ENCODE assay signal across 15 cellular contexts in genomic region chr3:37969601-37970100, GRCh38. TPM values are rescaled to one million over a fixed set of nuclear protein-coding genes. Genes with fewer than 3 reads are reported as not detected.
DNase-seq lines count a peak whose midpoint lies in the region; ATAC-seq and TF ChIP-seq lines count a peak whose summit lies in the region.
"Had no signal": no experiment of that assay in that cellular context is flagged by ENCODE, and none has a peak within 500 bp of the region (broad histone marks: within the 10 kb centered on the region; RNA-seq: fewer than 3 reads in every experiment).

No MANE protein-coding gene starts in this region.

- H2BK20ac ChIP-seq in H9 (ENCODE audit: low read depth, low read length, poor library complexity, severe bottlenecking) = no peak overlapping the region

- H3K4me1 Mint-ChIP-seq in H9 = peaks cover 12 to 21% of the 10 kb centered on the region in 2 experiments

- no peaks in the 10 kb centered on the region for H3K27me3 ChIP-seq in H9 (ENCODE audit: insufficient read depth, low read length)
- H3K27me3 ChIP-seq in spleen (replicated peaks in 1 of 7) = no peaks in the 10 kb centered on the region
- H3K27me3 ChIP-seq: gastroesophageal sphincter had no signal

- no peak overlapping the region for H3K9ac ChIP-seq in H9 (ENCODE audit: extremely low read depth, insufficient read length, low read length)
- H3K9ac ChIP-seq: parathyroid adenoma had no signal

- no peak overlapping the region for H3K4me3 Mint-ChIP-seq in H9
- H3K4me3 Mint-ChIP-seq: activated naive CD4-positive, alpha-beta T cell treated with anti-CD3 and anti-CD28 coated beads, Interleukin-2, amount 50 U/mL, for 24 hours had no signal

- H3K79me2 ChIP-seq in H9 (ENCODE audit: insufficient read depth, low read length) = no peaks in the 10 kb centered on the region

- intact Hi-C loops in left colon (cut with DNase I, micrococcal nuclease) (no loop called here), spleen (cut with DNase I; ENCODE audit: low total_unique reads) (loop anchor here (5.0 kb wide), 1 partner anchor 112 kb away; no protein-coding TSS in a partner anchor)

- H3K23ac ChIP-seq in H9 (ENCODE audit: insufficient read length, low read depth, low read length) = no peak overlapping the region

- no peak overlapping the region for H4K5ac ChIP-seq in H9 (ENCODE audit: insufficient read length, low read depth, low read length)

- 0 out of 2 replicates have a peak overlapping the region, but pooled peaks have one; percentile 26 for H2BK15ac ChIP-seq in H9 (ENCODE audit: low read depth, low read length)

- H2BK12ac ChIP-seq in H9 (ENCODE audit: insufficient read length, low read depth, low read length) = no peak overlapping the region

- H3K36me3 ChIP-seq in spleen = peaks cover 0 to 31% (median 0%) of the 10 kb centered on the region in 6 donors

- H2BK120ac ChIP-seq in H9 (ENCODE audit: low read depth, low read length, poor library complexity, severe bottlenecking) = no peak overlapping the region

- peaks cover 2 to 4% (median 4%) of the 10 kb centered on the region in 3 experiments; a peak in 6 of 7 replicates for H3K36me3 Mint-ChIP-seq in H9 (ENCODE audit: insufficient read depth in 1 of 3, low read depth in 3 of 3)
- H3K36me3 Mint-ChIP-seq: activated naive CD4-positive, alpha-beta T cell treated with anti-CD3 and anti-CD28 coated beads, Interleukin-2, amount 50 U/mL, for 24 hours had no signal

- WGBS in H9 (ENCODE audit: extremely low coverage, insufficient read length, low lambda C conversion rate) = no CpG with 5 or more reads among the region's 7 CpGs
- WGBS in spleen, 5 donors = 46 to 64% (median 47%) methylated on average over 7 of the region's 7 CpGs

- H3K9me3 Mint-ChIP-seq in H9 = no peaks in the 10 kb centered on the region
- H3K9me3 Mint-ChIP-seq: activated naive CD4-positive, alpha-beta T cell treated with anti-CD3 and anti-CD28 coated beads, Interleukin-2, amount 50 U/mL, for 24 hours had no signal

- H3K27me3 Mint-ChIP-seq in H9 (ENCODE audit: low read depth) = no peaks in the 10 kb centered on the region; the same call in 1 of the 2 replicates
- H3K27me3 Mint-ChIP-seq: activated naive CD4-positive, alpha-beta T cell treated with anti-CD3 and anti-CD28 coated beads, Interleukin-2, amount 50 U/mL, for 24 hours had no signal

- H3K23me2 ChIP-seq in H9 (ENCODE audit: insufficient read length, low read depth, low read length, poor library complexity, severe bottlenecking) = no peaks in the 10 kb centered on the region

- H3K4me1 ChIP-seq in H9 (ENCODE audit: insufficient read depth, low read length) = no peaks in the 10 kb centered on the region
- H3K4me1 ChIP-seq in spleen = peaks cover 9 to 50% (median 34%) of the 10 kb centered on the region in 6 donors
- H3K4me1 ChIP-seq: parathyroid adenoma had no signal

- no peak for TF ChIP-seq CTCF in H9 (conservative IDR thresholded peaks at IDR 0.05)
- TF ChIP-seq CTCF in spleen (IDR thresholded peaks at IDR 0.05 in 8 of 11, conservative IDR thresholded peaks at IDR 0.05 in 3 of 11) = no peak

- H3K4me2 ChIP-seq in H9 (ENCODE audit: insufficient read depth, insufficient read length, low read length) = no peak overlapping the region

- peak overlapping the region; percentile 10 to 85 (median 49); a peak in 4 of 7 replicates for H3K27ac Mint-ChIP-seq in H9

- no peak overlapping the region for H3K27ac ChIP-seq in H9 (ENCODE audit: insufficient read length, low read depth, low read length)
- peak overlapping the region; percentile 81 for H3K27ac ChIP-seq in angular gyrus (ENCODE audit: low read depth, low read length)
- H3K27ac ChIP-seq in spleen = peak overlapping the region; percentile 5 to 83 (median 68)
- H3K27ac ChIP-seq: gastroesophageal sphincter had no signal

- H3K56ac ChIP-seq in H9 (ENCODE audit: insufficient read length, low read depth, low read length) = no peak overlapping the region

- H3K14ac ChIP-seq in H9 (ENCODE audit: insufficient read depth, low read length) = no peak overlapping the region

- no peak overlapping the region for H3K4me3 ChIP-seq in spleen
- H3K4me3 ChIP-seq: gastroesophageal sphincter had no signal

- H3K79me1 ChIP-seq in H9 (ENCODE audit: insufficient read depth, low read depth, low read length, poor library complexity, severe bottlenecking) = no peaks in the 10 kb centered on the region

- no peak overlapping the region for H2AFZ ChIP-seq in H9 (ENCODE audit: low read length)
- H2AFZ ChIP-seq: parathyroid adenoma had no signal

- H4K8ac ChIP-seq in H9 (replicated peaks; ENCODE audit: insufficient read length, low read depth, low read length) = no peak overlapping the region

- no peak overlapping the region for H2BK5ac ChIP-seq in H9 (ENCODE audit: insufficient read length, low read length)

- H4K91ac ChIP-seq in H9 (ENCODE audit: insufficient read length, low read depth, low read length) = no peak overlapping the region

- ATAC-seq in left colon = peak; percentile 32
- ATAC-seq in HG02970 (IDR thresholded peaks at IDR 0.05; ENCODE audit: low FRiP score, unreplicated experiment) = no peak
- ATAC-seq: gastroesophageal sphincter had no signal

- DNase-seq in H9 = peak; percentile 24
- no peak for DNase-seq in left colon
- DNase-seq in spleen = no peak
- no peak for DNase-seq in kidney tubule cell (ENCODE audit: low spot score)
- no peak for DNase-seq in activated effector memory CD4-positive, alpha-beta T cell treated with anti-CD3 and anti-CD28 coated beads, Interleukin-2, amount 50 U/mL, for 16 hours
- DNase-seq in anterior cingulate cortex (lab: John Stamatoyannopoulos, UW) = no peak
- DNase-seq: activated CD4-positive, alpha-beta T cell treated with anti-CD3 and anti-CD28 coated beads for 4 hours; activated T-cell treated with anti-CD3 and anti-CD28 coated beads for 4 hours; NCI-H1417 treated with DMSO at 0.1 percent for 48 hours; SHP77 treated with DMSO at 0.1 percent for 48 hours had no signal

- no peaks in the 10 kb centered on the region for H3K9me3 ChIP-seq in H9 (ENCODE audit: control insufficient read depth, low read depth, low read length)
- no peaks in the 10 kb centered on the region for H3K9me3 ChIP-seq in spleen
- H3K9me3 ChIP-seq: gastroesophageal sphincter had no signal

- no peak overlapping the region for H3T11ph ChIP-seq in H9 (ENCODE audit: low read length)

- no peak overlapping the region for H3K4ac ChIP-seq in H9 (ENCODE audit: low read depth, low read length)

- no peak for TF ChIP-seq POLR2A in spleen (IDR thresholded peaks at IDR 0.05)

- H3K18ac ChIP-seq in H9 (ENCODE audit: insufficient read length, low read depth, low read length) = no peak overlapping the region

- no peaks in the 10 kb centered on the region for H4K20me1 ChIP-seq in H9 (ENCODE audit: control insufficient read depth, insufficient read depth, insufficient read length)

- H2AK5ac ChIP-seq in H9 (ENCODE audit: insufficient read length, low read length) = no peak overlapping the region

RNA-seq across cellular contexts. Expression of gene VILL, which starts 20.9 kb away (rescaled TPM):
- total RNA-seq in H9 (2021) = 3.2 and 3.8 TPM in 2 replicates
- 100 to 1,000 TPM; 174 to 184 TPM for total RNA-seq in left colon
- 10 to 100 TPM; 14.4 to 23.4 (median 16.1) TPM for total RNA-seq in spleen
- 10 to 100 TPM; 19.2 to 21.5 (median 20.1) TPM for polyA plus RNA-seq in spleen

RNA-seq across cellular contexts. Expression of gene PLCD1, which starts 59.8 kb away (rescaled TPM):
- total RNA-seq in H9 (2021) = 27.1 and 36.9 TPM in 2 replicates
- 100 to 1,000 TPM in 1 of 2 donors, 10 to 100 TPM in 1; 80.2 to 114 TPM for total RNA-seq in left colon
- total RNA-seq in spleen = 10 to 100 TPM; 16.3 to 24.0 (median 20.8) TPM
- polyA plus RNA-seq in spleen = 10 to 100 TPM; 11.8 to 13.3 (median 12.7) TPM

Comparison
In these comparisons a context has a peak if more than half of its experiments do, and no peak if none do; other contexts are left out.
1. RNA of gene VILL, which starts 20.9 kb away (total RNA-seq): 174 to 184 TPM in left colon; 14.4 to 23.4 TPM in spleen and 3.2 to 3.8 TPM in H9; every median in the first group is over 4 times any median in the second.